Comparison of ENCODE assay signal across 1 cellular context in the genomic region with DNA sequence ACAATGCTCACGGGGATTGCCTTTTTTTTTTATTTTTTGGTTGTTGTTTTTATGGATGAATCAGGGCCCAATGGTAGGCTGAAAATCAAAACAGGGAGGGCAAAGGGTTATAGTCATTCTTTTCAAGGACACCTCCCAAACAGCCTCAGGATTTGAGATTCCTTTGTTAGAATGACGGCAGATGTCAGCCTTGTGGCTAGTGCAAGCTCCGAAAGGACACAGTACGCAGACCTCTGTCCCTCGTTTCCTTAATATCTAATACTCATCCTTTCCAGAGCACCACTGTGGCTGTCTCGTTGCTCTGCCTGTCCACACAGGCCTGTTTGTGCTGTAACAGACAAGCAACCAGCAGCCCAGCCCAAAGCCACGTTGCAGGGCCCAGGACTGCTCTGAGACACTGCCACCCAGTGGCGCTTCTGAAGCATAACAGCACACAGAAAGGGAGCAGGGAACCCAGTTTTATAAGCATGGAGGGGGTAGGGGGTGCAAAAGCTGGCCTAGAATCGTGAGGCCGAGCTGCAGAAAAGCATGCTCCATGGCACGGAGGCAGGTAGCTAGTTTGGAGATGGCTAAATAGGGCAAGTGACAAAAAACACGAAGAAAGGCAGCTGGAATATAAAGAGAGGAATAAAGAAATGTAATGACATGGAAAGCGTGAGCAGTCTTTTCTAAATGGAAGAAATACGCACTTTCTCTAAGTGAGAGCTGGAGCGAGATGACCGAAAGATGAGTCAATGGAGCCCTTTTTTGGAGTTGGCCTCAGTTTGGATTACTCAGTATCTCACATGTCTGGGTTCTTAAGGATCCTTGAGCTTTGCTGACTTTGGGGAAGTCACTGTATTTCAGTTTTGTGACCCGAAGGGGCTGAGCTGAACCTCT.
TF ChIP-seq lines count a peak whose summit lies in the region.

No MANE protein-coding gene starts in this region.

TF ChIP-seq in HepG2, 621 proteins besides CTCF, POLR2A, EP300 and RAD21 (continued from another document and continues in another):
- TF ChIP-seq, protein P1, sequence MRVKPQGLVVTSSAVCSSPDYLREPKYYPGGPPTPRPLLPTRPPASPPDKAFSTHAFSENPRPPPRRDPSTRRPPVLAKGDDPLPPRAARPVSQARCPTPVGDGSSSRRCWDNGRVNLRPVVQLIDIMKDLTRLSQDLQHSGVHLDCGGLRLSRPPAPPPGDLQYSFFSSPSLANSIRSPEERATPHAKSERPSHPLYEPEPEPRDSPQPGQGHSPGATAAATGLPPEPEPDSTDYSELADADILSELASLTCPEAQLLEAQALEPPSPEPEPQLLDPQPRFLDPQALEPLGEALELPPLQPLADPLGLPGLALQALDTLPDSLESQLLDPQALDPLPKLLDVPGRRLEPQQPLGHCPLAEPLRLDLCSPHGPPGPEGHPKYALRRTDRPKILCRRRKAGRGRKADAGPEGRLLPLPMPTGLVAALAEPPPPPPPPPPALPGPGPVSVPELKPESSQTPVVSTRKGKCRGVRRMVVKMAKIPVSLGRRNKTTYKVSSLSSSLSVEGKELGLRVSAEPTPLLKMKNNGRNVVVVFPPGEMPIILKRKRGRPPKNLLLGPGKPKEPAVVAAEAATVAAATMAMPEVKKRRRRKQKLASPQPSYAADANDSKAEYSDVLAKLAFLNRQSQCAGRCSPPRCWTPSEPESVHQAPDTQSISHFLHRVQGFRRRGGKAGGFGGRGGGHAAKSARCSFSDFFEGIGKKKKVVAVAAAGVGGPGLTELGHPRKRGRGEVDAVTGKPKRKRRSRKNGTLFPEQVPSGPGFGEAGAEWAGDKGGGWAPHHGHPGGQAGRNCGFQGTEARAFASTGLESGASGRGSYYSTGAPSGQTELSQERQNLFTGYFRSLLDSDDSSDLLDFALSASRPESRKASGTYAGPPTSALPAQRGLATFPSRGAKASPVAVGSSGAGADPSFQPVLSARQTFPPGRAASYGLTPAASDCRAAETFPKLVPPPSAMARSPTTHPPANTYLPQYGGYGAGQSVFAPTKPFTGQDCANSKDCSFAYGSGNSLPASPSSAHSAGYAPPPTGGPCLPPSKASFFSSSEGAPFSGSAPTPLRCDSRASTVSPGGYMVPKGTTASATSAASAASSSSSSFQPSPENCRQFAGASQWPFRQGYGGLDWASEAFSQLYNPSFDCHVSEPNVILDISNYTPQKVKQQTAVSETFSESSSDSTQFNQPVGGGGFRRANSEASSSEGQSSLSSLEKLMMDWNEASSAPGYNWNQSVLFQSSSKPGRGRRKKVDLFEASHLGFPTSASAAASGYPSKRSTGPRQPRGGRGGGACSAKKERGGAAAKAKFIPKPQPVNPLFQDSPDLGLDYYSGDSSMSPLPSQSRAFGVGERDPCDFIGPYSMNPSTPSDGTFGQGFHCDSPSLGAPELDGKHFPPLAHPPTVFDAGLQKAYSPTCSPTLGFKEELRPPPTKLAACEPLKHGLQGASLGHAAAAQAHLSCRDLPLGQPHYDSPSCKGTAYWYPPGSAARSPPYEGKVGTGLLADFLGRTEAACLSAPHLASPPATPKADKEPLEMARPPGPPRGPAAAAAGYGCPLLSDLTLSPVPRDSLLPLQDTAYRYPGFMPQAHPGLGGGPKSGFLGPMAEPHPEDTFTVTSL (CRISPR knock-in tag; IDR thresholded peaks at IDR 0.05; ENCODE audit: borderline replicate concordance): peak; percentile 33; the same call in 1 of the 2 replicates
- TF ChIP-seq, protein P2, sequence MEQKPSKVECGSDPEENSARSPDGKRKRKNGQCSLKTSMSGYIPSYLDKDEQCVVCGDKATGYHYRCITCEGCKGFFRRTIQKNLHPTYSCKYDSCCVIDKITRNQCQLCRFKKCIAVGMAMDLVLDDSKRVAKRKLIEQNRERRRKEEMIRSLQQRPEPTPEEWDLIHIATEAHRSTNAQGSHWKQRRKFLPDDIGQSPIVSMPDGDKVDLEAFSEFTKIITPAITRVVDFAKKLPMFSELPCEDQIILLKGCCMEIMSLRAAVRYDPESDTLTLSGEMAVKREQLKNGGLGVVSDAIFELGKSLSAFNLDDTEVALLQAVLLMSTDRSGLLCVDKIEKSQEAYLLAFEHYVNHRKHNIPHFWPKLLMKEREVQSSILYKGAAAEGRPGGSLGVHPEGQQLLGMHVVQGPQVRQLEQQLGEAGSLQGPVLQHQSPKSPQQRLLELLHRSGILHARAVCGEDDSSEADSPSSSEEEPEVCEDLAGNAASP (CRISPR knock-in tag; IDR thresholded peaks at IDR 0.05; ENCODE audit: borderline replicate concordance): 0 out of 2 replicates have a peak, but pooled peaks have one; percentile 52
- peak; percentile 59; the same call in 1 of the 2 replicates for TF ChIP-seq HDAC2 (CRISPR knock-in tag; IDR thresholded peaks at IDR 0.05)
- TF ChIP-seq, protein P3, sequence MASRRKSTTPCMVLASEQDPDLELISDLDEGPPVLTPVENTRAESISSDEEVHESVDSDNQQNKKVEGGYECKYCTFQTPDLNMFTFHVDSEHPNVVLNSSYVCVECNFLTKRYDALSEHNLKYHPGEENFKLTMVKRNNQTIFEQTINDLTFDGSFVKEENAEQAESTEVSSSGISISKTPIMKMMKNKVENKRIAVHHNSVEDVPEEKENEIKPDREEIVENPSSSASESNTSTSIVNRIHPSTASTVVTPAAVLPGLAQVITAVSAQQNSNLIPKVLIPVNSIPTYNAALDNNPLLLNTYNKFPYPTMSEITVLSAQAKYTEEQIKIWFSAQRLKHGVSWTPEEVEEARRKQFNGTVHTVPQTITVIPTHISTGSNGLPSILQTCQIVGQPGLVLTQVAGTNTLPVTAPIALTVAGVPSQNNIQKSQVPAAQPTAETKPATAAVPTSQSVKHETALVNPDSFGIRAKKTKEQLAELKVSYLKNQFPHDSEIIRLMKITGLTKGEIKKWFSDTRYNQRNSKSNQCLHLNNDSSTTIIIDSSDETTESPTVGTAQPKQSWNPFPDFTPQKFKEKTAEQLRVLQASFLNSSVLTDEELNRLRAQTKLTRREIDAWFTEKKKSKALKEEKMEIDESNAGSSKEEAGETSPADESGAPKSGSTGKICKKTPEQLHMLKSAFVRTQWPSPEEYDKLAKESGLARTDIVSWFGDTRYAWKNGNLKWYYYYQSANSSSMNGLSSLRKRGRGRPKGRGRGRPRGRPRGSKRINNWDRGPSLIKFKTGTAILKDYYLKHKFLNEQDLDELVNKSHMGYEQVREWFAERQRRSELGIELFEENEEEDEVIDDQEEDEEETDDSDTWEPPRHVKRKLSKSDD (CRISPR knock-in tag; IDR thresholded peaks at IDR 0.05; ENCODE audit: low read depth): no peak
- TF ChIP-seq, protein P4, sequence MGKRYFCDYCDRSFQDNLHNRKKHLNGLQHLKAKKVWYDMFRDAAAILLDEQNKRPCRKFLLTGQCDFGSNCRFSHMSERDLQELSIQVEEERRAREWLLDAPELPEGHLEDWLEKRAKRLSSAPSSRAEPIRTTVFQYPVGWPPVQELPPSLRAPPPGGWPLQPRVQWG (CRISPR knock-in tag; IDR thresholded peaks at IDR 0.05; ENCODE audit: borderline replicate concordance, low read depth): no peak
- TF ChIP-seq ZNF263 (CRISPR knock-in tag; IDR thresholded peaks at IDR 0.05): peak; percentile 40; the same call in 1 of the 2 replicates
- TF ChIP-seq, protein P5, sequence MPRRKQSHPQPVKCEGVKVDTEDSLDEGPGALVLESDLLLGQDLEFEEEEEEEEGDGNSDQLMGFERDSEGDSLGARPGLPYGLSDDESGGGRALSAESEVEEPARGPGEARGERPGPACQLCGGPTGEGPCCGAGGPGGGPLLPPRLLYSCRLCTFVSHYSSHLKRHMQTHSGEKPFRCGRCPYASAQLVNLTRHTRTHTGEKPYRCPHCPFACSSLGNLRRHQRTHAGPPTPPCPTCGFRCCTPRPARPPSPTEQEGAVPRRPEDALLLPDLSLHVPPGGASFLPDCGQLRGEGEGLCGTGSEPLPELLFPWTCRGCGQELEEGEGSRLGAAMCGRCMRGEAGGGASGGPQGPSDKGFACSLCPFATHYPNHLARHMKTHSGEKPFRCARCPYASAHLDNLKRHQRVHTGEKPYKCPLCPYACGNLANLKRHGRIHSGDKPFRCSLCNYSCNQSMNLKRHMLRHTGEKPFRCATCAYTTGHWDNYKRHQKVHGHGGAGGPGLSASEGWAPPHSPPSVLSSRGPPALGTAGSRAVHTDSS (CRISPR knock-in tag; conservative IDR thresholded peaks at IDR 0.05): no peak
- TF ChIP-seq, protein P6, sequence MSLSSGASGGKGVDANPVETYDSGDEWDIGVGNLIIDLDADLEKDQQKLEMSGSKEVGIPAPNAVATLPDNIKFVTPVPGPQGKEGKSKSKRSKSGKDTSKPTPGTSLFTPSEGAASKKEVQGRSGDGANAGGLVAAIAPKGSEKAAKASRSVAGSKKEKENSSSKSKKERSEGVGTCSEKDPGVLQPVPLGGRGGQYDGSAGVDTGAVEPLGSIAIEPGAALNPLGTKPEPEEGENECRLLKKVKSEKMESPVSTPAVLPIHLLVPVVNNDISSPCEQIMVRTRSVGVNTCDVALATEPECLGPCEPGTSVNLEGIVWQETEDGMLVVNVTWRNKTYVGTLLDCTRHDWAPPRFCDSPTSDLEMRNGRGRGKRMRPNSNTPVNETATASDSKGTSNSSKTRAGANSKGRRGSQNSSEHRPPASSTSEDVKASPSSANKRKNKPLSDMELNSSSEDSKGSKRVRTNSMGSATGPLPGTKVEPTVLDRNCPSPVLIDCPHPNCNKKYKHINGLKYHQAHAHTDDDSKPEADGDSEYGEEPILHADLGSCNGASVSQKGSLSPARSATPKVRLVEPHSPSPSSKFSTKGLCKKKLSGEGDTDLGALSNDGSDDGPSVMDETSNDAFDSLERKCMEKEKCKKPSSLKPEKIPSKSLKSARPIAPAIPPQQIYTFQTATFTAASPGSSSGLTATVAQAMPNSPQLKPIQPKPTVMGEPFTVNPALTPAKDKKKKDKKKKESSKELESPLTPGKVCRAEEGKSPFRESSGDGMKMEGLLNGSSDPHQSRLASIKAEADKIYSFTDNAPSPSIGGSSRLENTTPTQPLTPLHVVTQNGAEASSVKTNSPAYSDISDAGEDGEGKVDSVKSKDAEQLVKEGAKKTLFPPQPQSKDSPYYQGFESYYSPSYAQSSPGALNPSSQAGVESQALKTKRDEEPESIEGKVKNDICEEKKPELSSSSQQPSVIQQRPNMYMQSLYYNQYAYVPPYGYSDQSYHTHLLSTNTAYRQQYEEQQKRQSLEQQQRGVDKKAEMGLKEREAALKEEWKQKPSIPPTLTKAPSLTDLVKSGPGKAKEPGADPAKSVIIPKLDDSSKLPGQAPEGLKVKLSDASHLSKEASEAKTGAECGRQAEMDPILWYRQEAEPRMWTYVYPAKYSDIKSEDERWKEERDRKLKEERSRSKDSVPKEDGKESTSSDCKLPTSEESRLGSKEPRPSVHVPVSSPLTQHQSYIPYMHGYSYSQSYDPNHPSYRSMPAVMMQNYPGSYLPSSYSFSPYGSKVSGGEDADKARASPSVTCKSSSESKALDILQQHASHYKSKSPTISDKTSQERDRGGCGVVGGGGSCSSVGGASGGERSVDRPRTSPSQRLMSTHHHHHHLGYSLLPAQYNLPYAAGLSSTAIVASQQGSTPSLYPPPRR (CRISPR knock-in tag; IDR thresholded peaks at IDR 0.05; ENCODE audit: borderline replicate concordance): 0 out of 2 replicates have a peak, but pooled peaks have one; percentile 23
- TF ChIP-seq SATB2 (CRISPR knock-in tag; IDR thresholded peaks at IDR 0.05): no peak
- no peak for TF ChIP-seq ZNF430 (CRISPR knock-in tag; IDR thresholded peaks at IDR 0.05)
- peak; percentile 44; the same call in 1 of the 2 replicates for TF ChIP-seq ELF1 (CRISPR knock-in tag; IDR thresholded peaks at IDR 0.05)
- TF ChIP-seq HNF4A (CRISPR knock-in tag; IDR thresholded peaks at IDR 0.05): peak; percentile 34; the same call in 1 of the 2 replicates
- peak; percentile 56; the same call in 1 of the 2 replicates for TF ChIP-seq SOX5 (CRISPR knock-in tag; IDR thresholded peaks at IDR 0.05; ENCODE audit: borderline replicate concordance)
- TF ChIP-seq, protein P7, sequence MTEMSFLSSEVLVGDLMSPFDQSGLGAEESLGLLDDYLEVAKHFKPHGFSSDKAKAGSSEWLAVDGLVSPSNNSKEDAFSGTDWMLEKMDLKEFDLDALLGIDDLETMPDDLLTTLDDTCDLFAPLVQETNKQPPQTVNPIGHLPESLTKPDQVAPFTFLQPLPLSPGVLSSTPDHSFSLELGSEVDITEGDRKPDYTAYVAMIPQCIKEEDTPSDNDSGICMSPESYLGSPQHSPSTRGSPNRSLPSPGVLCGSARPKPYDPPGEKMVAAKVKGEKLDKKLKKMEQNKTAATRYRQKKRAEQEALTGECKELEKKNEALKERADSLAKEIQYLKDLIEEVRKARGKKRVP (CRISPR knock-in tag; IDR thresholded peaks at IDR 0.05): 0 out of 4 replicates have a peak, but pooled peaks of 1 of the 2 experiments have one; percentile 55
- TF ChIP-seq, protein P8, sequence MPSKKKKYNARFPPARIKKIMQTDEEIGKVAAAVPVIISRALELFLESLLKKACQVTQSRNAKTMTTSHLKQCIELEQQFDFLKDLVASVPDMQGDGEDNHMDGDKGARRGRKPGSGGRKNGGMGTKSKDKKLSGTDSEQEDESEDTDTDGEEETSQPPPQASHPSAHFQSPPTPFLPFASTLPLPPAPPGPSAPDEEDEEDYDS (CRISPR knock-in tag; IDR thresholded peaks at IDR 0.05): peak; percentile 52; the same call in 1 of the 2 replicates
- TF ChIP-seq, protein P9, sequence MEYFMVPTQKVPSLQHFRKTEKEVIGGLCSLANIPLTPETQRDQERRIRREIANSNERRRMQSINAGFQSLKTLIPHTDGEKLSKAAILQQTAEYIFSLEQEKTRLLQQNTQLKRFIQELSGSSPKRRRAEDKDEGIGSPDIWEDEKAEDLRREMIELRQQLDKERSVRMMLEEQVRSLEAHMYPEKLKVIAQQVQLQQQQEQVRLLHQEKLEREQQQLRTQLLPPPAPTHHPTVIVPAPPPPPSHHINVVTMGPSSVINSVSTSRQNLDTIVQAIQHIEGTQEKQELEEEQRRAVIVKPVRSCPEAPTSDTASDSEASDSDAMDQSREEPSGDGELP (IDR thresholded peaks at IDR 0.05; ENCODE audit: borderline replicate concordance, low read depth): no peak
- TF ChIP-seq LCORL (IDR thresholded peaks at IDR 0.05): no peak
- peak; percentile 73 for TF ChIP-seq LCORL (CRISPR knock-in tag; IDR thresholded peaks at IDR 0.05)
- TF ChIP-seq, protein P10, sequence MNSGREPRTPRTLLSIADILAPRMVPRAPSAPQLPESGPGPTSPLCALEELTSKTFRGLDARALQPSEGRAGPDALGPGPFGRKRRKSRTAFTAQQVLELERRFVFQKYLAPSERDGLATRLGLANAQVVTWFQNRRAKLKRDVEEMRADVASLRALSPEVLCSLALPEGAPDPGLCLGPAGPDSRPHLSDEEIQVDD (CRISPR knock-in tag; IDR thresholded peaks at IDR 0.05; ENCODE audit: borderline replicate concordance): no peak
- TF ChIP-seq, protein P11, sequence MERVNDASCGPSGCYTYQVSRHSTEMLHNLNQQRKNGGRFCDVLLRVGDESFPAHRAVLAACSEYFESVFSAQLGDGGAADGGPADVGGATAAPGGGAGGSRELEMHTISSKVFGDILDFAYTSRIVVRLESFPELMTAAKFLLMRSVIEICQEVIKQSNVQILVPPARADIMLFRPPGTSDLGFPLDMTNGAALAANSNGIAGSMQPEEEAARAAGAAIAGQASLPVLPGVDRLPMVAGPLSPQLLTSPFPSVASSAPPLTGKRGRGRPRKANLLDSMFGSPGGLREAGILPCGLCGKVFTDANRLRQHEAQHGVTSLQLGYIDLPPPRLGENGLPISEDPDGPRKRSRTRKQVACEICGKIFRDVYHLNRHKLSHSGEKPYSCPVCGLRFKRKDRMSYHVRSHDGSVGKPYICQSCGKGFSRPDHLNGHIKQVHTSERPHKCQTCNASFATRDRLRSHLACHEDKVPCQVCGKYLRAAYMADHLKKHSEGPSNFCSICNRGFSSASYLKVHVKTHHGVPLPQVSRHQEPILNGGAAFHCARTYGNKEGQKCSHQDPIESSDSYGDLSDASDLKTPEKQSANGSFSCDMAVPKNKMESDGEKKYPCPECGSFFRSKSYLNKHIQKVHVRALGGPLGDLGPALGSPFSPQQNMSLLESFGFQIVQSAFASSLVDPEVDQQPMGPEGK (CRISPR knock-in tag; IDR thresholded peaks at IDR 0.05): peak; percentile 71
- TF ChIP-seq ZNF891 (CRISPR knock-in tag; IDR thresholded peaks at IDR 0.05): 0 out of 2 replicates have a peak, but pooled peaks have one; percentile 26
- peak; percentile 33; the same call in 1 of the 2 replicates for TF ChIP-seq ZNF121 (CRISPR knock-in tag; IDR thresholded peaks at IDR 0.05)
- TF ChIP-seq STAG1 (CRISPR knock-in tag; IDR thresholded peaks at IDR 0.05): peak; percentile 94
- TF ChIP-seq NFYB (CRISPR knock-in tag; IDR thresholded peaks at IDR 0.05): no peak
